In the genomic region with DNA sequence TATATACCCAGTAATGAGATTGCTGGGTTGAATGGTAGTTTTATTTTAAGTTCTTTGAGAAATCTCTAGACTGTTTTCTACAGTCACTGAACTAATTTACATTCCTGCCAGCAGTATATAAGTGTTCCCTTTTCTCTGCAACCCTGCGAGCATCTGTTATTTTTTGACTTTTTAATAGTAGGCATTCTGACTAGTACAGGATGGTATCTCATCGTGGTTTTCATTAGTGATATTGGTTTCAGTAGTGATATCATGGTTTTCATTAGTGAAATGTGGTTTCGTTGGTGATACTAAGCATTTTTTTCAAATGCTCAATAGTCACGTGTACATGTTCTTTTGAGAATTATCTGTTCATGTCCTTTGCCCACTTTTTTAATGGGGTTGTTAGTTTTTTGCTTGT, we compare ENCODE assay signal across 20 cellular contexts.
DNase-seq lines count a peak whose midpoint lies in the region; ATAC-seq and TF ChIP-seq lines count a peak whose summit lies in the region.
"Had no signal": no experiment of that assay in that cellular context is flagged by ENCODE, and none has a peak within 500 bp of the region (broad histone marks: within the 10 kb centered on the region; RNA-seq: fewer than 3 reads in every experiment).

No MANE protein-coding gene starts in this region.

- DNase-seq in GM04503 (ENCODE audit: low read depth) (peak; percentile 37), amniotic epithelial cell (ENCODE audit: low read depth) (peak; percentile 46), foreskin keratinocyte (peak in 1 of 2 donors; percentile 48), NCI-H1092 treated with DMSO at 0.1 percent for 48 hours (lab: John Stamatoyannopoulos, UW) (no peak)
- no peak for DNase-seq in activated naive CD4-positive, alpha-beta T cell treated with anti-CD3 and anti-CD28 coated beads, Interleukin-2, amount 10 ng/mL, durations not matched to agents 7 days and 5 days
- DNase-seq: ACHN; Caco-2; CD4-positive, CD25-positive, alpha-beta regulatory T cell; GOT3; NCI-H146; NCI-H2081; NCI-H510A treated with DMSO at 0.1 percent for 48 hours; Peyer's patch had no signal

- H3K4me1 Mint-ChIP-seq in activated naive CD4-positive, alpha-beta T cell treated with anti-CD3 and anti-CD28 coated beads, Interleukin-2, amount 10 ng/mL, durations not matched to agents 7 days and 5 days = no peaks in the 10 kb centered on the region
- H3K4me1 Mint-ChIP-seq: B cell; CD4-positive, CD25-positive, alpha-beta regulatory T cell had no signal

- no peak overlapping the region for H3K27ac ChIP-seq in foreskin keratinocyte
- H3K27ac ChIP-seq: HL-60, Peyer's patch had no signal

- H3K4me1 ChIP-seq in foreskin keratinocyte = no peaks in the 10 kb centered on the region
- H3K4me1 ChIP-seq: Caco-2, Peyer's patch had no signal

- no peaks in the 10 kb centered on the region for H3K27me3 Mint-ChIP-seq in activated naive CD4-positive, alpha-beta T cell treated with anti-CD3 and anti-CD28 coated beads, Interleukin-2, amount 10 ng/mL, durations not matched to agents 7 days and 5 days
- H3K27me3 Mint-ChIP-seq: B cell; CD4-positive, CD25-positive, alpha-beta regulatory T cell had no signal

- TF ChIP-seq CTCF in foreskin keratinocyte (conservative IDR thresholded peaks at IDR 0.05) = no peak

- H3K27ac Mint-ChIP-seq in activated naive CD4-positive, alpha-beta T cell treated with anti-CD3 and anti-CD28 coated beads, Interleukin-2, amount 10 ng/mL, durations not matched to agents 7 days and 5 days = no peak overlapping the region
- H3K27ac Mint-ChIP-seq: B cell; CD4-positive, CD25-positive, alpha-beta regulatory T cell; T-helper 1 cell treated with Interleukin-12 subunit alpha and Interleukin-12 subunit beta and Interleukin-4 antibody, amounts not matched to agents 30 μg/mL and 1 μg/mL, for 36 hours had no signal

- no peak overlapping the region for H3K4me3 Mint-ChIP-seq in activated naive CD4-positive, alpha-beta T cell treated with anti-CD3 and anti-CD28 coated beads, Interleukin-2, amount 10 ng/mL, durations not matched to agents 7 days and 5 days
- H3K4me3 Mint-ChIP-seq: B cell; CD4-positive, CD25-positive, alpha-beta regulatory T cell; T-helper 1 cell treated with Interleukin-12 subunit alpha and Interleukin-12 subunit beta and Interleukin-4 antibody, amounts not matched to agents 30 μg/mL and 1 μg/mL, for 36 hours had no signal

- H3K9me3 Mint-ChIP-seq in activated naive CD4-positive, alpha-beta T cell treated with anti-CD3 and anti-CD28 coated beads, Interleukin-2, amount 10 ng/mL, durations not matched to agents 7 days and 5 days = no peaks in the 10 kb centered on the region

- CTCF ChIA-PET in activated naive CD4-positive, alpha-beta T cell treated with anti-CD3 and anti-CD28 coated beads, Interleukin-2, amount 10 ng/mL, durations not matched to agents 7 days and 5 days (lab: Charles Lee) = no interaction called here

- H3K27me3 ChIP-seq in foreskin keratinocyte = no peaks in the 10 kb centered on the region
- H3K27me3 ChIP-seq: Peyer's patch had no signal

- ATAC-seq in HG02938 (IDR thresholded peaks at IDR 0.05; ENCODE audit: unreplicated experiment) (peak; percentile 58), foreskin keratinocyte (peak; percentile 21), HG03280 (IDR thresholded peaks at IDR 0.05; ENCODE audit: unreplicated experiment) (no peak), HG03095 (IDR thresholded peaks at IDR 0.05; ENCODE audit: unreplicated experiment) (no peak)
- ATAC-seq: Right ventricle myocardium inferior had no signal

- no peaks in the 10 kb centered on the region for H3K36me3 Mint-ChIP-seq in activated naive CD4-positive, alpha-beta T cell treated with anti-CD3 and anti-CD28 coated beads, Interleukin-2, amount 10 ng/mL, durations not matched to agents 7 days and 5 days
- H3K36me3 Mint-ChIP-seq: CD4-positive, CD25-positive, alpha-beta regulatory T cell had no signal

Comparison
In these comparisons a context has a peak if more than half of its experiments do, and no peak if none do; other contexts are left out.
1. DNase-seq: peak in GM04503 (single experiment) and amniotic epithelial cell (single experiment); none in activated naive CD4-positive, alpha-beta T cell treated with anti-CD3 and anti-CD28 coated beads, Interleukin-2, amount 10 ng/mL, durations not matched to agents 7 days and 5 days (single experiment) and NCI-H1092 treated with DMSO at 0.1 percent for 48 hours (single experiment).
2. ATAC-seq: peak in HG02938 (single experiment) and foreskin keratinocyte (single experiment); none in HG03280 (single experiment) and HG03095 (single experiment).